In genomic region chr3:66625464-66626216, GRCh38 we compare ENCODE assay signal across 14 cellular contexts.
"Had no signal": no experiment of that assay in that cellular context is flagged by ENCODE, and none has a peak within 500 bp of the region (broad histone marks: within the 10 kb centered on the region; RNA-seq: fewer than 3 reads in every experiment).

No MANE protein-coding gene starts in this region.

- H3K9me3 ChIP-seq: ovary, stomach, thyroid gland had no signal

- H3K36me3 ChIP-seq: ovary, stomach, thyroid gland, WERI-Rb-1 had no signal

- H3K27me3 ChIP-seq: dorsolateral prefrontal cortex, ovary, stomach, thyroid gland had no signal

- H3K27ac Mint-ChIP-seq: activated CD4-positive, alpha-beta T cell treated with anti-CD3 and anti-CD28 coated beads for 36 hours; activated CD8-positive, alpha-beta T cell treated with anti-CD3 and anti-CD28 coated beads for 36 hours; nephron progenitor cell had no signal

- DNase-seq: activated CD4-positive, alpha-beta T cell treated with anti-CD3 and anti-CD28 coated beads for 36 hours; activated CD8-positive, alpha-beta memory T cell treated with anti-CD3 and anti-CD28 coated beads, Interleukin-2, amount 50 U/mL, for 4 hours; activated CD8-positive, alpha-beta T cell treated with anti-CD3 and anti-CD28 coated beads for 36 hours; aorta; dorsolateral prefrontal cortex; foreskin melanocyte; left colon; mesendoderm; nephron progenitor cell; ovary; stomach; T-helper 9 cell; thyroid gland; WERI-Rb-1 had no signal

- H3K4me3 Mint-ChIP-seq: activated CD4-positive, alpha-beta T cell treated with anti-CD3 and anti-CD28 coated beads for 36 hours; activated CD8-positive, alpha-beta T cell treated with anti-CD3 and anti-CD28 coated beads for 36 hours; nephron progenitor cell had no signal

- H3K27me3 Mint-ChIP-seq: activated CD4-positive, alpha-beta T cell treated with anti-CD3 and anti-CD28 coated beads for 36 hours; activated CD8-positive, alpha-beta T cell treated with anti-CD3 and anti-CD28 coated beads for 36 hours had no signal

- H3K4me1 Mint-ChIP-seq: activated CD4-positive, alpha-beta T cell treated with anti-CD3 and anti-CD28 coated beads for 36 hours had no signal

- H3K4me1 ChIP-seq: thyroid gland had no signal

- H3K9me3 Mint-ChIP-seq: activated CD8-positive, alpha-beta T cell treated with anti-CD3 and anti-CD28 coated beads for 36 hours; nephron progenitor cell had no signal

- H3K27ac ChIP-seq: dorsolateral prefrontal cortex, ovary, stomach, thyroid gland, WERI-Rb-1 had no signal

- H3K4me3 ChIP-seq: dorsolateral prefrontal cortex, ovary, stomach, thyroid gland had no signal

- ATAC-seq: activated CD4-positive, alpha-beta T cell treated with anti-CD3 and anti-CD28 coated beads for 36 hours; activated CD8-positive, alpha-beta T cell treated with anti-CD3 and anti-CD28 coated beads for 36 hours; left colon had no signal
